ENCODE assay signal across 9 cellular contexts in the genomic region with DNA sequence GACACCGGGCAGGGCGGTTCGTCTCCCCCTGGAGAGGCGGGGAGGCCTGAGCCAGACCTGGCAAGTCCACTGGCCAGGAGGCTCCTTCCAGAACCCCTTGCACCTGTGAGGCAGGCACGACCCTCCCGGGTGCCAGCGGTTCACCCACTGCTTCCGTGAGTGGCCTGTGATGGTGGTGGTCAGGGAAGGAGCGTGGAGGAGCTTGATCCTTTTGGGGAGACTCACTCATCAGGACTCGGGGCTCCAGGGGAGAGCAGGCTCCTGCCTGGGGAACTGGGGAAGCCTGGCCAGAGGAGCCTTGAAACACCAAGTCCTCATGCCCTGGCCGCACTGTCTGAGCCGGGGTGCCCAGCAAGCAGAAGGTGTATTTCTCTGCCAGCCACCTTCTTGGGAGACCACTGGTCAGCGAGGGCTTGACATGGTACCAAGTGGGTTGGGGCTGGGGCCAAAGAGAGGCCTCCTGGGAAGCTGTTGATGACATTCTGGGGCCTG. TPM values are rescaled to one million over a fixed set of nuclear protein-coding genes. Genes with fewer than 3 reads are reported as not detected.
DNase-seq lines count a peak whose midpoint lies in the region; ATAC-seq, FAIRE-seq and TF ChIP-seq lines count a peak whose summit lies in the region.
"Had no signal": no experiment of that assay in that cellular context is flagged by ENCODE, and none has a peak within 500 bp of the region (broad histone marks: within the 10 kb centered on the region; RNA-seq: fewer than 3 reads in every experiment).

No MANE protein-coding gene starts in this region.

- no peak overlapping the region for H3K27ac Mint-ChIP-seq in activated naive CD4-positive, alpha-beta T cell treated with anti-CD3 and anti-CD28 coated beads for 36 hours

- DNase-seq in activated naive CD4-positive, alpha-beta T cell treated with anti-CD3 and anti-CD28 coated beads for 36 hours, result no peak
- no peak for DNase-seq in activated naive CD4-positive, alpha-beta T cell treated with anti-CD3 and anti-CD28 coated beads, Interleukin-2, amount 50 U/mL, for 16 hours
- DNase-seq in HepG2 (ENCODE audit: low spot score) (no peak), tibial artery (no peak), posterior cingulate gyrus (no peak), NCI-H2171 treated with DMSO at 0.1 percent for 48 hours (lab: John Stamatoyannopoulos, UW) (no peak), NCI-H2081 treated with DMSO at 0.1 percent for 48 hours (lab: John Stamatoyannopoulos, UW) (no peak)

- H2AFZ ChIP-seq in HepG2 (ENCODE audit: low read length), result no peak overlapping the region

- peaks cover 9% of the 10 kb centered on the region for H3K4me1 Mint-ChIP-seq in activated naive CD4-positive, alpha-beta T cell treated with anti-CD3 and anti-CD28 coated beads for 36 hours (ENCODE audit: low read depth)

- H3K36me3 Mint-ChIP-seq in activated naive CD4-positive, alpha-beta T cell treated with anti-CD3 and anti-CD28 coated beads for 36 hours (ENCODE audit: low read depth), result peaks cover 8% of the 10 kb centered on the region

- no peak for FAIRE-seq in HepG2 (lab: Jason Lieb, UNC)
- FAIRE-seq: colon had no signal

- H4K20me1 ChIP-seq in HepG2 (ENCODE audit: insufficient read depth, low read length), result no peaks in the 10 kb centered on the region

- TF ChIP-seq EP300 in HepG2 (IDR thresholded peaks at IDR 0.05; ENCODE audit: low read depth in 2 of 2, low read length in 2 of 2) (no peak), HepG2 (CRISPR knock-in tag; IDR thresholded peaks at IDR 0.05; ENCODE audit: borderline replicate concordance) (no peak)

- BruUV-seq in HepG2 (replicated peaks; lab: Mats Ljungman, UMichigan), result no TSS peak

- no peaks in the 10 kb centered on the region for H3K9me3 Mint-ChIP-seq in activated naive CD4-positive, alpha-beta T cell treated with anti-CD3 and anti-CD28 coated beads for 36 hours

- H3K79me2 ChIP-seq in HepG2 (ENCODE audit: insufficient read depth, low read length), result peaks cover 2% of the 10 kb centered on the region

- 0% methylated on average over 1 of the region's 13 CpGs for WGBS in HepG2 (ENCODE audit: low lambda C conversion rate)

- TF ChIP-seq POLR2A in HepG2 (IDR thresholded peaks at IDR 0.05; ENCODE audit: insufficient read depth in 1 of 2, low read depth in 2 of 2, low read length in 2 of 2), result no peak

- H3K36me3 ChIP-seq in HepG2 (replicated peaks in 1 of 2; ENCODE audit: control insufficient read depth in 1 of 2, insufficient read depth in 2 of 2, low read length in 2 of 2) (peaks cover 0 to 2% of the 10 kb centered on the region in 2 experiments; a peak in 2 of 5 replicates), tibial artery (peaks cover 16 to 43% (median 31%) of the 10 kb centered on the region in 3 donors)

- CTCF ChIA-PET in activated naive CD4-positive, alpha-beta T cell treated with anti-CD3 and anti-CD28 coated beads for 36 hours (lab: Charles Lee), result no interaction called here
- CTCF ChIA-PET in HepG2 (lab: Yijun Ruan, JAX; ENCODE audit: low intra/inter-chr PET ratio, low total read pairs), result no interaction called here

- peak overlapping the region; percentile 38 for H3K4me3 Mint-ChIP-seq in activated naive CD4-positive, alpha-beta T cell treated with anti-CD3 and anti-CD28 coated beads for 36 hours

- peak overlapping the region; percentile 71 for H3K4me2 ChIP-seq in HepG2 (ENCODE audit: low read depth, low read length)

- H3K27me3 Mint-ChIP-seq in activated naive CD4-positive, alpha-beta T cell treated with anti-CD3 and anti-CD28 coated beads for 36 hours (ENCODE audit: low read depth), result no peaks in the 10 kb centered on the region

- ATAC-seq in HepG2, result peak; percentile 24

- in situ Hi-C loops in HepG2 (cut with HindIII; ENCODE audit: extremely low pct_ligation_motif_present, low pct_unique_long_range_greater_than_20kb), result no loop called here

- intact Hi-C loops in activated naive CD4-positive, alpha-beta T cell treated with anti-CD3 and anti-CD28 coated beads for 36 hours (cut with micrococcal nuclease), result loop anchor here (5.0 kb wide), 2 partner anchors 32 to 48 kb away; a partner anchor contains a TSS
- intact Hi-C loops in HepG2 (cut with micrococcal nuclease; ENCODE audit: unreplicated experiment) (no loop called here), tibial artery (cut with DNase I; ENCODE audit: low total_unique reads) (no loop called here), posterior cingulate gyrus (cut with DNase I) (loop anchor here (5.0 kb wide), 1 partner anchor 32 kb away; a partner anchor contains a TSS)

- peak overlapping the region; percentile 66 for H3K27ac ChIP-seq in angular gyrus (ENCODE audit: low read depth, low read length)
- H3K27ac ChIP-seq in HepG2 (ENCODE audit: extremely low read length, insufficient read depth, low read length), result no peak overlapping the region
- H3K27ac ChIP-seq in tibial artery, result peak overlapping the region; percentile 83 to 91

- peak overlapping the region; percentile 78 for H3K9ac ChIP-seq in HepG2 (ENCODE audit: insufficient read depth, low read depth, low read length)

- H3K4me3 ChIP-seq in HepG2 (replicated peaks in 1 of 3; ENCODE audit: insufficient read depth in 1 of 3, low read depth in 2 of 3, low read length in 3 of 3) (peak overlapping the region; percentile 40 to 75 (median 65)), tibial artery (peak overlapping the region; percentile 64 to 69)

- H3K4me1 ChIP-seq in HepG2 (ENCODE audit: insufficient read depth, low read length) (peaks cover 11% of the 10 kb centered on the region), tibial artery (peaks cover 0 to 22% (median 11%) of the 10 kb centered on the region in 4 donors)

- TF ChIP-seq RAD21 in HepG2 (CRISPR knock-in tag; IDR thresholded peaks at IDR 0.05), result no peak

- H3K27me3 ChIP-seq in HepG2 (ENCODE audit: control insufficient read depth in 1 of 2, insufficient read depth in 2 of 2, low read length in 2 of 2) (no peaks in the 10 kb centered on the region), tibial artery (no peaks in the 10 kb centered on the region)

- H3K9me3 ChIP-seq in HepG2 (ENCODE audit: low read length), result no peaks in the 10 kb centered on the region
- H3K9me3 ChIP-seq in tibial artery, result no peaks in the 10 kb centered on the region

- TF ChIP-seq CTCF in HepG2 (CRISPR knock-in tag; IDR thresholded peaks at IDR 0.05) (no peak), tibial artery (IDR thresholded peaks at IDR 0.05) (no peak)

- POLR2A ChIA-PET in HepG2 (lab: Yijun Ruan, JAX), result interaction anchor here (1.3 to 1.6 kb wide), 3 partner anchors 17 to 82 kb away, joined by 3 to 6 read pairs (median 4); a partner anchor contains a TSS

RNA-seq across cellular contexts. Expression of a gene that starts 0.9 kb away (rescaled TPM):
- total RNA-seq in activated naive CD4-positive, alpha-beta T cell treated with anti-CD3 and anti-CD28 coated beads for 36 hours, result 10 to 100 TPM; 39.7 to 43.7 TPM
- total RNA-seq in HepG2 (2016; rRNA removed; fragmentation: Illumina TruSeq; extraction: Trizol), result 19.5 and 30.7 TPM in 2 replicates
- 18.5 and 19.1 TPM in 2 replicates for total RNA-seq in HepG2 (2016; cell fraction: cytosol; rRNA removed; fragmentation: Illumina TruSeq; extraction: Trizol; ENCODE audit: low read depth)
- total RNA-seq in HepG2 (2016; cell fraction: insoluble cytoplasmic fraction; rRNA removed; fragmentation: Illumina TruSeq; extraction: Trizol), result 17.1 and 33.9 TPM in 2 replicates
- total RNA-seq in HepG2 (2016; cell fraction: membrane; rRNA removed; fragmentation: Illumina TruSeq; extraction: Trizol), result 22.2 and 22.4 TPM in 2 replicates
- 17.3 and 21.6 TPM in 2 replicates for total RNA-seq in HepG2 (2016; cell fraction: nucleus; rRNA removed; fragmentation: Illumina TruSeq; extraction: Trizol)
- polyA plus RNA-seq in HepG2 (2011; rRNA removed), result 40.7 and 51.1 TPM in 2 replicates
- polyA plus RNA-seq in HepG2 (2011; cell fraction: cytosol; rRNA removed), result 36.0 and 37.8 TPM in 2 replicates
- 122 and 133 TPM in 2 replicates for polyA plus RNA-seq in HepG2 (2011; cell fraction: nucleus; rRNA removed)
- 33.3 and 62.2 TPM in 2 replicates for polyA plus RNA-seq in HepG2 (2012)
- 26.4 and 26.9 TPM in 2 replicates for polyA plus RNA-seq in HepG2 (2016; cell fraction: cytosol; fragmentation: Illumina TruSeq; extraction: Trizol; ENCODE audit: low read depth)
- polyA plus RNA-seq in HepG2 (2016; cell fraction: insoluble cytoplasmic fraction; fragmentation: Illumina TruSeq; extraction: Trizol; ENCODE audit: low read depth), result 31.3 and 33.6 TPM in 2 replicates
- 24.8 and 24.9 TPM in 2 replicates for polyA plus RNA-seq in HepG2 (2016; cell fraction: membrane; fragmentation: Illumina TruSeq; extraction: Trizol; ENCODE audit: low read depth)
- polyA plus RNA-seq in HepG2 (2016; cell fraction: nucleus; fragmentation: Illumina TruSeq; extraction: Trizol; ENCODE audit: insufficient read depth, low read depth), result 55.5 and 66.5 TPM in 2 replicates
- polyA minus RNA-seq in HepG2 (2011; rRNA and poly(A)+ RNA removed; ENCODE audit: low replicate concordance), result 21.9 and 63.3 TPM in 2 replicates
- polyA minus RNA-seq in HepG2 (2011; cell fraction: cytosol; rRNA and poly(A)+ RNA removed), result 11.7 and 12.1 TPM in 2 replicates
- 22.7 and 43.5 TPM in 2 replicates for polyA minus RNA-seq in HepG2 (2011; cell fraction: nucleus; rRNA and poly(A)+ RNA removed)

RNA-seq across cellular contexts. Expression of a gene that starts 7.8 kb away (rescaled TPM):
- 10 to 100 TPM; 93.6 to 96.9 TPM for total RNA-seq in activated naive CD4-positive, alpha-beta T cell treated with anti-CD3 and anti-CD28 coated beads for 36 hours
- 10.9 and 17.4 TPM in 2 replicates for total RNA-seq in HepG2 (2016; rRNA removed; fragmentation: Illumina TruSeq; extraction: Trizol)
- total RNA-seq in HepG2 (2016; cell fraction: cytosol; rRNA removed; fragmentation: Illumina TruSeq; extraction: Trizol; ENCODE audit: low read depth), result 3.6 and 5.6 TPM in 2 replicates
- total RNA-seq in HepG2 (2016; cell fraction: insoluble cytoplasmic fraction; rRNA removed; fragmentation: Illumina TruSeq; extraction: Trizol), result 8.9 and 16.8 TPM in 2 replicates
- total RNA-seq in HepG2 (2016; cell fraction: membrane; rRNA removed; fragmentation: Illumina TruSeq; extraction: Trizol), result 7.5 and 7.6 TPM in 2 replicates
- total RNA-seq in HepG2 (2016; cell fraction: nucleus; rRNA removed; fragmentation: Illumina TruSeq; extraction: Trizol), result 13.9 and 15.7 TPM in 2 replicates
- polyA plus RNA-seq in HepG2 (2011; rRNA removed), result 105 and 124 TPM in 2 replicates
- 60.1 and 62.5 TPM in 2 replicates for polyA plus RNA-seq in HepG2 (2011; cell fraction: cytosol; rRNA removed)
- polyA plus RNA-seq in HepG2 (2011; cell fraction: nucleus; rRNA removed), result 582 and 608 TPM in 2 replicates
- polyA plus RNA-seq in HepG2 (2012), result 57.4 and 84.6 TPM in 2 replicates
- polyA plus RNA-seq in HepG2 (2016; cell fraction: cytosol; fragmentation: Illumina TruSeq; extraction: Trizol; ENCODE audit: low read depth), result 3.7 and 4.3 TPM in 2 replicates
- 14.7 and 19.8 TPM in 2 replicates for polyA plus RNA-seq in HepG2 (2016; cell fraction: insoluble cytoplasmic fraction; fragmentation: Illumina TruSeq; extraction: Trizol; ENCODE audit: low read depth)
- 8.3 and 8.4 TPM in 2 replicates for polyA plus RNA-seq in HepG2 (2016; cell fraction: membrane; fragmentation: Illumina TruSeq; extraction: Trizol; ENCODE audit: low read depth)
- polyA plus RNA-seq in HepG2 (2016; cell fraction: nucleus; fragmentation: Illumina TruSeq; extraction: Trizol; ENCODE audit: insufficient read depth, low read depth), result 82.9 and 93.3 TPM in 2 replicates
- 62.2 and 71.5 TPM in 2 replicates for polyA minus RNA-seq in HepG2 (2011; rRNA and poly(A)+ RNA removed; ENCODE audit: low replicate concordance)
- polyA minus RNA-seq in HepG2 (2011; cell fraction: cytosol; rRNA and poly(A)+ RNA removed), result 25.7 and 26.8 TPM in 2 replicates
- 94.9 and 97.9 TPM in 2 replicates for polyA minus RNA-seq in HepG2 (2011; cell fraction: nucleus; rRNA and poly(A)+ RNA removed)

RNA-seq across cellular contexts. Expression of a gene that starts 13.3 kb away (rescaled TPM):
- 1 to 10 TPM; 5.9 to 7.6 TPM for total RNA-seq in activated naive CD4-positive, alpha-beta T cell treated with anti-CD3 and anti-CD28 coated beads for 36 hours
- 0.90 and 5.8 TPM in 2 replicates for total RNA-seq in HepG2 (2016; rRNA removed; fragmentation: Illumina TruSeq; extraction: Trizol)
- 1.4 and 2.4 TPM in 2 replicates for total RNA-seq in HepG2 (2016; cell fraction: cytosol; rRNA removed; fragmentation: Illumina TruSeq; extraction: Trizol; ENCODE audit: low read depth)
- 1.5 and 4.7 TPM in 2 replicates for total RNA-seq in HepG2 (2016; cell fraction: insoluble cytoplasmic fraction; rRNA removed; fragmentation: Illumina TruSeq; extraction: Trizol)
- 1.5 and 2.0 TPM in 2 replicates for total RNA-seq in HepG2 (2016; cell fraction: membrane; rRNA removed; fragmentation: Illumina TruSeq; extraction: Trizol)
- total RNA-seq in HepG2 (2016; cell fraction: nucleus; rRNA removed; fragmentation: Illumina TruSeq; extraction: Trizol), result 5.8 and 9.4 TPM in 2 replicates
- polyA plus RNA-seq in HepG2 (2011; rRNA removed), result 20.6 and 26.3 TPM in 2 replicates
- polyA plus RNA-seq in HepG2 (2011; cell fraction: cytosol; rRNA removed), result 5.3 and 6.9 TPM in 2 replicates
- 197 and 290 TPM in 2 replicates for polyA plus RNA-seq in HepG2 (2011; cell fraction: nucleus; rRNA removed)
- 15.1 and 20.7 TPM in 2 replicates for polyA plus RNA-seq in HepG2 (2012)
- 0.36 and 0.64 TPM in 2 replicates for polyA plus RNA-seq in HepG2 (2016; cell fraction: cytosol; fragmentation: Illumina TruSeq; extraction: Trizol; ENCODE audit: low read depth)
- polyA plus RNA-seq in HepG2 (2016; cell fraction: insoluble cytoplasmic fraction; fragmentation: Illumina TruSeq; extraction: Trizol; ENCODE audit: low read depth), result 2.1 and 4.1 TPM in 2 replicates
- polyA plus RNA-seq in HepG2 (2016; cell fraction: membrane; fragmentation: Illumina TruSeq; extraction: Trizol; ENCODE audit: low read depth), result 1.6 and 2.6 TPM in 2 replicates
- polyA plus RNA-seq in HepG2 (2016; cell fraction: nucleus; fragmentation: Illumina TruSeq; extraction: Trizol; ENCODE audit: insufficient read depth, low read depth), result 56.9 and 70.7 TPM in 2 replicates
- polyA minus RNA-seq in HepG2 (2011; rRNA and poly(A)+ RNA removed; ENCODE audit: low replicate concordance), result 13.0 and 37.1 TPM in 2 replicates
- polyA minus RNA-seq in HepG2 (2011; cell fraction: cytosol; rRNA and poly(A)+ RNA removed), result 7.5 and 14.2 TPM in 2 replicates
- polyA minus RNA-seq in HepG2 (2011; cell fraction: nucleus; rRNA and poly(A)+ RNA removed), result 36.8 and 42.5 TPM in 2 replicates

RNA-seq across cellular contexts. Expression of a gene that starts 16.3 kb away (rescaled TPM):
- total RNA-seq in activated naive CD4-positive, alpha-beta T cell treated with anti-CD3 and anti-CD28 coated beads for 36 hours, result 10 to 100 TPM; 20.3 to 21.1 TPM
- total RNA-seq in HepG2 (2016; rRNA removed; fragmentation: Illumina TruSeq; extraction: Trizol), result 23.1 and 56.7 TPM in 2 replicates
- 11.1 and 12.5 TPM in 2 replicates for total RNA-seq in HepG2 (2016; cell fraction: cytosol; rRNA removed; fragmentation: Illumina TruSeq; extraction: Trizol; ENCODE audit: low read depth)
- 18.3 and 57.2 TPM in 2 replicates for total RNA-seq in HepG2 (2016; cell fraction: insoluble cytoplasmic fraction; rRNA removed; fragmentation: Illumina TruSeq; extraction: Trizol)
- 19.9 and 20.2 TPM in 2 replicates for total RNA-seq in HepG2 (2016; cell fraction: membrane; rRNA removed; fragmentation: Illumina TruSeq; extraction: Trizol)
- 51.0 and 62.6 TPM in 2 replicates for total RNA-seq in HepG2 (2016; cell fraction: nucleus; rRNA removed; fragmentation: Illumina TruSeq; extraction: Trizol)
- 110 and 142 TPM in 2 replicates for polyA plus RNA-seq in HepG2 (2011; rRNA removed)
- 147 and 160 TPM in 2 replicates for polyA plus RNA-seq in HepG2 (2011; cell fraction: cytosol; rRNA removed)
- 101 and 106 TPM in 2 replicates for polyA plus RNA-seq in HepG2 (2011; cell fraction: nucleus; rRNA removed)
- 83.1 and 96.9 TPM in 2 replicates for polyA plus RNA-seq in HepG2 (2012)
- polyA plus RNA-seq in HepG2 (2016; cell fraction: cytosol; fragmentation: Illumina TruSeq; extraction: Trizol; ENCODE audit: low read depth), result 20.5 and 22.7 TPM in 2 replicates
- polyA plus RNA-seq in HepG2 (2016; cell fraction: insoluble cytoplasmic fraction; fragmentation: Illumina TruSeq; extraction: Trizol; ENCODE audit: low read depth), result 31.3 and 34.5 TPM in 2 replicates
- polyA plus RNA-seq in HepG2 (2016; cell fraction: membrane; fragmentation: Illumina TruSeq; extraction: Trizol; ENCODE audit: low read depth), result 23.2 and 27.2 TPM in 2 replicates
- polyA plus RNA-seq in HepG2 (2016; cell fraction: nucleus; fragmentation: Illumina TruSeq; extraction: Trizol; ENCODE audit: insufficient read depth, low read depth), result 127 and 134 TPM in 2 replicates
- polyA minus RNA-seq in HepG2 (2011; rRNA and poly(A)+ RNA removed; ENCODE audit: low replicate concordance), result 142 and 210 TPM in 2 replicates
- polyA minus RNA-seq in HepG2 (2011; cell fraction: cytosol; rRNA and poly(A)+ RNA removed), result 79.7 and 100 TPM in 2 replicates
- polyA minus RNA-seq in HepG2 (2011; cell fraction: nucleus; rRNA and poly(A)+ RNA removed), result 19.4 and 25.6 TPM in 2 replicates

RNA-seq across cellular contexts. Expression of a gene that starts 33.5 kb away (rescaled TPM):
- total RNA-seq in activated naive CD4-positive, alpha-beta T cell treated with anti-CD3 and anti-CD28 coated beads for 36 hours, result 10 to 100 TPM; 63.7 to 66.5 TPM
- total RNA-seq in HepG2 (2016; rRNA removed; fragmentation: Illumina TruSeq; extraction: Trizol), result 6.3 and 16.8 TPM in 2 replicates
- 5.9 and 8.5 TPM in 2 replicates for total RNA-seq in HepG2 (2016; cell fraction: cytosol; rRNA removed; fragmentation: Illumina TruSeq; extraction: Trizol; ENCODE audit: low read depth)
- 4.8 and 17.3 TPM in 2 replicates for total RNA-seq in HepG2 (2016; cell fraction: insoluble cytoplasmic fraction; rRNA removed; fragmentation: Illumina TruSeq; extraction: Trizol)
- 5.5 and 6.3 TPM in 2 replicates for total RNA-seq in HepG2 (2016; cell fraction: membrane; rRNA removed; fragmentation: Illumina TruSeq; extraction: Trizol)
- 17.9 and 26.2 TPM in 2 replicates for total RNA-seq in HepG2 (2016; cell fraction: nucleus; rRNA removed; fragmentation: Illumina TruSeq; extraction: Trizol)
- polyA plus RNA-seq in HepG2 (2011; rRNA removed), result 27.9 and 30.9 TPM in 2 replicates
- polyA plus RNA-seq in HepG2 (2011; cell fraction: cytosol; rRNA removed), result 8.7 and 11.6 TPM in 2 replicates
- polyA plus RNA-seq in HepG2 (2011; cell fraction: nucleus; rRNA removed), result 281 and 287 TPM in 2 replicates
- 16.8 and 21.1 TPM in 2 replicates for polyA plus RNA-seq in HepG2 (2012)
- 2.5 and 2.9 TPM in 2 replicates for polyA plus RNA-seq in HepG2 (2016; cell fraction: cytosol; fragmentation: Illumina TruSeq; extraction: Trizol; ENCODE audit: low read depth)
- 5.3 and 7.9 TPM in 2 replicates for polyA plus RNA-seq in HepG2 (2016; cell fraction: insoluble cytoplasmic fraction; fragmentation: Illumina TruSeq; extraction: Trizol; ENCODE audit: low read depth)
- polyA plus RNA-seq in HepG2 (2016; cell fraction: membrane; fragmentation: Illumina TruSeq; extraction: Trizol; ENCODE audit: low read depth), result 4.2 and 4.6 TPM in 2 replicates
- polyA plus RNA-seq in HepG2 (2016; cell fraction: nucleus; fragmentation: Illumina TruSeq; extraction: Trizol; ENCODE audit: insufficient read depth, low read depth), result 70.8 TPM in 2 replicates
- polyA minus RNA-seq in HepG2 (2011; rRNA and poly(A)+ RNA removed; ENCODE audit: low replicate concordance), result 16.6 and 35.2 TPM in 2 replicates
- 7.0 and 7.2 TPM in 2 replicates for polyA minus RNA-seq in HepG2 (2011; cell fraction: cytosol; rRNA and poly(A)+ RNA removed)
- 23.2 and 28.2 TPM in 2 replicates for polyA minus RNA-seq in HepG2 (2011; cell fraction: nucleus; rRNA and poly(A)+ RNA removed)

Comparison
In these comparisons a context has a peak if more than half of its experiments do, and no peak if none do; other contexts are left out.
1. intact Hi-C loops: an anchor here in activated naive CD4-positive, alpha-beta T cell treated with anti-CD3 and anti-CD28 coated beads for 36 hours (5.0 kb wide) and posterior cingulate gyrus (5.0 kb wide); none called in HepG2 and tibial artery.